In genomic region chr2:191150121-191150450, GRCh38 we compare ENCODE assay signal across 8 cellular contexts. TPM values are rescaled to one million over a fixed set of nuclear protein-coding genes. Genes with fewer than 3 reads are reported as not detected.
DNase-seq lines count a peak whose midpoint lies in the region; ATAC-seq and TF ChIP-seq lines count a peak whose summit lies in the region.

No MANE protein-coding gene starts in this region.

- H3K4me1 ChIP-seq in adrenal gland (replicated peaks in 1 of 2) (no peaks in the 10 kb centered on the region), aorta (ENCODE audit: control insufficient read depth in 1 of 2, insufficient read depth in 2 of 2, low read length in 2 of 2) (no peaks in the 10 kb centered on the region)

- H3K36me3 ChIP-seq in adrenal gland (replicated peaks in 1 of 2) (no peaks in the 10 kb centered on the region), aorta (ENCODE audit: control insufficient read depth in 1 of 2, insufficient read depth in 2 of 2, low read length in 1 of 2) (no peaks in the 10 kb centered on the region)

- 35 to 40% (median 37%) methylated on average over 6 of the region's 6 CpGs for WGBS in adrenal gland, 4 donors
- WGBS in lower leg skin, 2 donors: 43 to 45% methylated on average over 6 of the region's 6 CpGs
- WGBS in aorta, 2 donors: 56 to 57% methylated on average over 6 of the region's 6 CpGs

- intact Hi-C loops in activated naive CD4-positive, alpha-beta T cell treated with anti-CD3 and anti-CD28 coated beads for 36 hours (cut with micrococcal nuclease): loop anchor here (1.0 to 10.0 kb wide), 5 partner anchors 22 to 745 kb away; partner anchors contain the start of genes MFSD6 and NEMP2
- intact Hi-C loops in adrenal gland (cut with DNase I): loop anchor here in 1 of 2 donors (10.0 kb wide), 1 partner anchor 95 kb away; no protein-coding TSS in a partner anchor
- intact Hi-C loops in lower leg skin (cut with DNase I; ENCODE audit: low total_unique reads): loop anchor here (10.0 kb wide), 1 partner anchor 85 kb away; no protein-coding TSS in a partner anchor
- intact Hi-C loops in aorta (cut with DNase I): no loop called here

- no peaks in the 10 kb centered on the region for H3K9me3 Mint-ChIP-seq in activated naive CD4-positive, alpha-beta T cell treated with anti-CD3 and anti-CD28 coated beads for 36 hours

- H3K27ac ChIP-seq in adrenal gland (peak overlapping the region in 1 of 5 donors; percentile 55), aorta (ENCODE audit: low read depth in 1 of 2, low read length in 2 of 2) (no peak overlapping the region)

- ATAC-seq in HG03108 (IDR thresholded peaks at IDR 0.05; ENCODE audit: unreplicated experiment) (peak; percentile 26), aorta (ENCODE audit: low FRiP score) (peak; percentile 20)

- TF ChIP-seq POLR2A in adrenal gland (IDR thresholded peaks at IDR 0.05) (no peak), lower leg skin (IDR thresholded peaks at IDR 0.05) (no peak)

- H3K9me3 ChIP-seq in adrenal gland (replicated peaks in 1 of 3): no peaks in the 10 kb centered on the region
- no peaks in the 10 kb centered on the region for H3K9me3 ChIP-seq in aorta (ENCODE audit: control insufficient read depth, low read length)

- CTCF ChIA-PET in activated naive CD4-positive, alpha-beta T cell treated with anti-CD3 and anti-CD28 coated beads for 36 hours (lab: Charles Lee): interaction anchor here (0.7 to 6.0 kb wide), 9 partner anchors 28 to 424 kb away, joined by 3 to 73 read pairs (median 4); no protein-coding TSS in a partner anchor

- H3K27ac Mint-ChIP-seq in activated naive CD4-positive, alpha-beta T cell treated with anti-CD3 and anti-CD28 coated beads for 36 hours: peak overlapping the region; percentile 97

- TF ChIP-seq CTCF in adrenal gland (IDR thresholded peaks at IDR 0.05) (no peak), lower leg skin (IDR thresholded peaks at IDR 0.05) (no peak), GM10266 (IDR thresholded peaks at IDR 0.05; ENCODE audit: control insufficient read depth, insufficient read depth, low read depth, missing control alignments) (no peak)

- H3K4me3 ChIP-seq in adrenal gland: peak overlapping the region in 3 of 4 donors; percentile 13 to 53 (median 36)
- peak overlapping the region; percentile 22 for H3K4me3 ChIP-seq in lower leg skin (ENCODE audit: low read depth, poor library complexity, severe bottlenecking)
- peak overlapping the region; percentile 43 to 44 for H3K4me3 ChIP-seq in aorta (ENCODE audit: low read length in 2 of 2)

- no peak for DNase-seq in activated naive CD4-positive, alpha-beta T cell treated with anti-CD3 and anti-CD28 coated beads for 36 hours
- no peak for DNase-seq in activated naive CD4-positive, alpha-beta T cell (lab: John Stamatoyannopoulos, UW)
- DNase-seq in adrenal gland (no peak), lower leg skin (ENCODE audit: low spot score in 2 of 2) (no peak), aorta (no peak), GM10266 (ENCODE audit: extremely low spot score) (no peak)
- no peak for DNase-seq in NK-92 treated with Interleukin-12 subunit alpha and Interleukin-12 subunit beta, amount 100 ng/mL, for 24 hours (lab: John Stamatoyannopoulos, UW)

- H3K27me3 Mint-ChIP-seq in activated naive CD4-positive, alpha-beta T cell treated with anti-CD3 and anti-CD28 coated beads for 36 hours (ENCODE audit: low read depth): no peaks in the 10 kb centered on the region

- peaks cover 32% of the 10 kb centered on the region for H3K36me3 Mint-ChIP-seq in activated naive CD4-positive, alpha-beta T cell treated with anti-CD3 and anti-CD28 coated beads for 36 hours (ENCODE audit: low read depth)

- H3K4me1 Mint-ChIP-seq in activated naive CD4-positive, alpha-beta T cell treated with anti-CD3 and anti-CD28 coated beads for 36 hours (ENCODE audit: low read depth): peaks cover 53% of the 10 kb centered on the region

- H3K27me3 ChIP-seq in adrenal gland (no peaks in the 10 kb centered on the region), aorta (ENCODE audit: control insufficient read depth in 1 of 2, insufficient read depth in 2 of 2, low read length in 1 of 2) (no peaks in the 10 kb centered on the region)

- H3K4me3 Mint-ChIP-seq in activated naive CD4-positive, alpha-beta T cell treated with anti-CD3 and anti-CD28 coated beads for 36 hours: peak overlapping the region; percentile 91

RNA-seq across cellular contexts. Expression of gene STAT4, which starts 0.7 kb away (rescaled TPM):
- total RNA-seq in activated naive CD4-positive, alpha-beta T cell treated with anti-CD3 and anti-CD28 coated beads for 36 hours: 10 to 100 TPM; 53.9 to 54.6 TPM
- total RNA-seq in adrenal gland: 1 to 10 TPM in 6 of 8 donors, under 1 TPM in 2; 0.52 to 4.9 (median 1.3) TPM
- 1 to 10 TPM; 1.8 to 5.1 (median 4.1) TPM for polyA plus RNA-seq in adrenal gland
- 1 to 10 TPM in 3 of 4 donors, under 1 TPM in 1; 0.46 to 4.3 (median 1.3) TPM for total RNA-seq in lower leg skin
- total RNA-seq in aorta: 1 to 10 TPM; 3.8 to 7.7 TPM
- polyA plus RNA-seq in aorta: 1 to 10 TPM; 1.1 to 2.2 TPM

Comparison
In these comparisons a context has a peak if more than half of its experiments do, and no peak if none do; other contexts are left out.
1. RNA of gene STAT4, which starts 0.7 kb away (total RNA-seq): 53.9 to 54.6 TPM in activated naive CD4-positive, alpha-beta T cell treated with anti-CD3 and anti-CD28 coated beads for 36 hours; 3.8 to 7.7 TPM in aorta, 0.46 to 4.3 TPM in lower leg skin and 0.52 to 4.9 TPM in adrenal gland; every median in the first group is over 4 times any median in the second.
2. intact Hi-C loops: an anchor here in activated naive CD4-positive, alpha-beta T cell treated with anti-CD3 and anti-CD28 coated beads for 36 hours (1.0 to 10.0 kb wide) and lower leg skin (10.0 kb wide); none called in aorta.
3. Peak in every context shown above with its lines, with median percentiles within 50 percentile points of each other: H3K4me3 ChIP-seq.